In genomic region chr2:134665729-134666506, GRCh38 we compare ENCODE assay signal across 14 cellular contexts. TPM values are rescaled to one million over a fixed set of nuclear protein-coding genes. Genes with fewer than 3 reads are reported as not detected.
"Had no signal": no experiment of that assay in that cellular context is flagged by ENCODE, and none has a peak within 500 bp of the region (broad histone marks: within the 10 kb centered on the region; RNA-seq: fewer than 3 reads in every experiment).

No MANE protein-coding gene starts in this region.

- H3K4me3 ChIP-seq: gastrocnemius medialis, heart right ventricle had no signal

- H3K9me3 Mint-ChIP-seq: activated T-helper 2 cell treated with anti-CD3 and anti-CD28 coated beads, Interferon-gamma antibody, Interleukin-2, Interleukin-4, amounts not matched to agents 10 μg/mL and 5 μg/mL and 100 μg/mL, durations not matched to agents 14 hours and 24 hours and 36 hours had no signal

- H3K36me3 ChIP-seq: gastrocnemius medialis, heart right ventricle, WERI-Rb-1 had no signal

- H3K9me3 ChIP-seq: gastrocnemius medialis, heart right ventricle had no signal

- FAIRE-seq: keratinocyte, urothelium cell line had no signal

- H3K4me1 ChIP-seq: gastrocnemius medialis had no signal

- H3K27me3 ChIP-seq: gastrocnemius medialis had no signal

- ATAC-seq: activated CD4-positive, alpha-beta T cell treated with anti-CD3 and anti-CD28 coated beads for 36 hours; gastrocnemius medialis; heart right ventricle had no signal

- DNase-seq: activated CD4-positive, alpha-beta T cell treated with anti-CD3 and anti-CD28 coated beads for 36 hours; activated naive CD4-positive, alpha-beta T cell treated with anti-CD3 and anti-CD28 coated beads, Interleukin-2, amount 50 U/mL, for 16 hours; caudate nucleus; cortex of kidney; effector CD8-positive, alpha-beta T cell; gastrocnemius medialis; heart right ventricle; retina; stimulated activated CD4-positive, alpha-beta T cell treated with anti-CD3 and anti-CD28 coated beads, Interleukin-4, amount 100 ng/mL, for 24 hours; WERI-Rb-1 had no signal

- H3K27ac ChIP-seq: gastrocnemius medialis, heart right ventricle, WERI-Rb-1 had no signal

- H3K4me3 Mint-ChIP-seq: activated CD4-positive, alpha-beta T cell treated with anti-CD3 and anti-CD28 coated beads for 36 hours had no signal

- H3K27ac Mint-ChIP-seq: activated CD4-positive, alpha-beta T cell treated with anti-CD3 and anti-CD28 coated beads for 36 hours; activated T-helper 2 cell treated with anti-CD3 and anti-CD28 coated beads, Interferon-gamma antibody, Interleukin-2, Interleukin-4, amounts not matched to agents 10 μg/mL and 5 μg/mL and 100 μg/mL, durations not matched to agents 14 hours and 24 hours and 36 hours had no signal

RNA-seq across cellular contexts. Expression of gene TMEM163, which starts 52.9 kb away (rescaled TPM):
- total RNA-seq: gastrocnemius medialis, myocyte had no signal
- polyA plus RNA-seq: keratinocyte had no signal
